Comparison of ENCODE assay signal across 11 cellular contexts in genomic region chr2:181682795-181683517, GRCh38. TPM values are rescaled to one million over a fixed set of nuclear protein-coding genes. Genes with fewer than 3 reads are reported as not detected.
A peak's percentile ranks its signal among the peaks of the same experiment; 100 is the strongest.
DNase-seq lines count a peak whose midpoint lies in the region; ATAC-seq and TF ChIP-seq lines count a peak whose summit lies in the region.
"Had no signal": no experiment of that assay in that cellular context is flagged by ENCODE, and none has a peak within 500 bp of the region (broad histone marks: within the 10 kb centered on the region; RNA-seq: fewer than 3 reads in every experiment).

No MANE protein-coding gene starts in this region.

- no peaks in the 10 kb centered on the region for H4K20me1 ChIP-seq in H9 (ENCODE audit: control insufficient read depth, insufficient read depth, insufficient read length)

- no CpG with 5 or more reads among the region's 42 CpGs for WGBS in H9 (ENCODE audit: extremely low coverage, insufficient read length, low lambda C conversion rate)
- WGBS in mesodermal cell (ENCODE audit: insufficient coverage in 2 of 2), 2 experiments = 1 to 4% methylated on average over 27 to 35 of the region's 42 CpGs

- no peak overlapping the region for H3K56ac ChIP-seq in H9 (ENCODE audit: insufficient read length, low read depth, low read length)

- no peak overlapping the region for H3K23ac ChIP-seq in H9 (ENCODE audit: insufficient read length, low read depth, low read length)

- H3K79me2 ChIP-seq in ACC112 (ENCODE audit: control insufficient read depth, insufficient read depth, low read length, unreplicated experiment) (no peaks in the 10 kb centered on the region), H9 (ENCODE audit: insufficient read depth, low read length) (no peaks in the 10 kb centered on the region)

- no peak overlapping the region for H3K18ac ChIP-seq in H9 (ENCODE audit: insufficient read length, low read depth, low read length)

- no peak overlapping the region for H3K27ac Mint-ChIP-seq in H9

- no peak for TF ChIP-seq CTCF in H9 (conservative IDR thresholded peaks at IDR 0.05)

- H4K5ac ChIP-seq in H9 (ENCODE audit: insufficient read length, low read depth, low read length) = no peak overlapping the region

- H2AK5ac ChIP-seq in H9 (ENCODE audit: insufficient read length, low read length) = no peak overlapping the region

- DNase-seq in H9 = peak; percentile 30
- DNase-seq in adipocyte (ENCODE audit: low read depth) = no peak
- no peak for DNase-seq in NCI-H1048 (lab: John Stamatoyannopoulos, UW)
- DNase-seq in ACHN = no peak
- DNase-seq in HPDE6-E6E7 (ENCODE audit: extremely low spot score) = no peak
- DNase-seq: activated CD4-positive, alpha-beta T cell treated with anti-CD3 and anti-CD28 coated beads, Interleukin-2, amount 50 U/mL, for 4 hours; DMS79 treated with DMSO at 0.1 percent for 48 hours had no signal

- peaks cover 100% of the 10 kb centered on the region for H3K27me3 Mint-ChIP-seq in H9 (ENCODE audit: low read depth)

- no peak overlapping the region for H3K4ac ChIP-seq in H9 (ENCODE audit: low read depth, low read length)

- H3K9me3 ChIP-seq in H9 (ENCODE audit: control insufficient read depth, low read depth, low read length) = no peaks in the 10 kb centered on the region
- H3K9me3 ChIP-seq in adipocyte (ENCODE audit: control insufficient read depth, low read length) = peaks cover 9% of the 10 kb centered on the region
- H3K9me3 ChIP-seq in mesodermal cell (ENCODE audit: control insufficient read depth, low read length) = no peaks in the 10 kb centered on the region

- ATAC-seq in HG02885 (IDR thresholded peaks at IDR 0.05; ENCODE audit: poor library complexity, unreplicated experiment) = no peak

- H3T11ph ChIP-seq in H9 (ENCODE audit: low read length) = no peak overlapping the region

- H4K91ac ChIP-seq in H9 (ENCODE audit: insufficient read length, low read depth, low read length) = no peak overlapping the region

- H3K9ac ChIP-seq in H9 (ENCODE audit: extremely low read depth, insufficient read length, low read length) (no peak overlapping the region), adipocyte (ENCODE audit: low read length) (no peak overlapping the region)

- H4K8ac ChIP-seq in H9 (replicated peaks; ENCODE audit: insufficient read length, low read depth, low read length) = no peak overlapping the region

- H2BK20ac ChIP-seq in H9 (ENCODE audit: low read depth, low read length, poor library complexity, severe bottlenecking) = no peak overlapping the region

- H3K27me3 ChIP-seq in ACC112 (ENCODE audit: insufficient read depth, low read length) (peaks cover 99% of the 10 kb centered on the region), H9 (ENCODE audit: insufficient read depth, low read length) (peaks cover 71% of the 10 kb centered on the region), adipocyte (replicated peaks; ENCODE audit: control insufficient read depth, insufficient read depth, low read length) (peaks cover 79% of the 10 kb centered on the region)

- H2AFZ ChIP-seq in ACC112 (ENCODE audit: low read length, unreplicated experiment) = no peak overlapping the region
- no peak overlapping the region for H2AFZ ChIP-seq in H9 (ENCODE audit: low read length)

- H3K36me3 ChIP-seq in ACC112 (ENCODE audit: insufficient read depth, low read length) (no peaks in the 10 kb centered on the region), adipocyte (ENCODE audit: control insufficient read depth, insufficient read depth, low read length, severe bottlenecking) (no peaks in the 10 kb centered on the region), mesodermal cell (ENCODE audit: control insufficient read depth, insufficient read depth, low read length) (no peaks in the 10 kb centered on the region)

- peaks cover 3% of the 10 kb centered on the region for H3K4me1 ChIP-seq in ACC112 (ENCODE audit: control insufficient read depth, insufficient read depth, low read length, unreplicated experiment)
- peaks cover 4% of the 10 kb centered on the region; the same call in 1 of the 2 replicates for H3K4me1 ChIP-seq in H9 (ENCODE audit: insufficient read depth, low read length)
- peaks cover 4% of the 10 kb centered on the region for H3K4me1 ChIP-seq in adipocyte (ENCODE audit: control insufficient read depth, insufficient read depth, low read length)
- peaks cover 13% of the 10 kb centered on the region for H3K4me1 ChIP-seq in mesodermal cell (ENCODE audit: control insufficient read depth, insufficient read depth, low read length, poor library complexity, severe bottlenecking)

- no peaks in the 10 kb centered on the region for H3K79me1 ChIP-seq in H9 (ENCODE audit: insufficient read depth, low read depth, low read length, poor library complexity, severe bottlenecking)

- H3K9me3 Mint-ChIP-seq in H9 = peaks cover 2 to 4% of the 10 kb centered on the region in 2 experiments; a peak in 3 of 5 replicates

- in situ Hi-C loops in ACHN (cut with HindIII; ENCODE audit: low pct_ligation_motif_present, low pct_unique_long_range_greater_than_20kb, low sequenced_read_pairs) = no loop called here

- peak overlapping the region; percentile 64 for H3K4me2 ChIP-seq in H9 (ENCODE audit: insufficient read depth, insufficient read length, low read length)

- peak overlapping the region; percentile 42; the same call in 1 of the 2 replicates for H3K4me3 ChIP-seq in ACC112 (ENCODE audit: low read depth, low read length)
- peak overlapping the region; percentile 21 for H3K4me3 ChIP-seq in adipocyte (ENCODE audit: low read length)
- peak overlapping the region; percentile 14 for H3K4me3 ChIP-seq in mesodermal cell (ENCODE audit: extremely low read depth, insufficient read depth, low read length, poor library complexity, severe bottlenecking)

- no peak overlapping the region for H2BK5ac ChIP-seq in H9 (ENCODE audit: insufficient read length, low read length)

- no peak overlapping the region for H2BK12ac ChIP-seq in H9 (ENCODE audit: insufficient read length, low read depth, low read length)

- H3K14ac ChIP-seq in H9 (ENCODE audit: insufficient read depth, low read length) = no peak overlapping the region

- H3K4me1 Mint-ChIP-seq in H9 = peaks cover 31 to 60% of the 10 kb centered on the region in 2 experiments

- peaks cover 20% of the 10 kb centered on the region for H3K23me2 ChIP-seq in H9 (ENCODE audit: insufficient read length, low read depth, low read length, poor library complexity, severe bottlenecking)

- H2BK120ac ChIP-seq in H9 (ENCODE audit: low read depth, low read length, poor library complexity, severe bottlenecking) = no peak overlapping the region

- no peak overlapping the region for H2BK15ac ChIP-seq in H9 (ENCODE audit: low read depth, low read length)

- H3K27ac ChIP-seq in ACC112 (ENCODE audit: low read depth, low read length) = no peak overlapping the region
- no peak overlapping the region for H3K27ac ChIP-seq in H9 (ENCODE audit: insufficient read length, low read depth, low read length)
- no peak overlapping the region for H3K27ac ChIP-seq in mesodermal cell (ENCODE audit: low read depth, low read length, severe bottlenecking)

- H3K36me3 Mint-ChIP-seq in H9 (ENCODE audit: insufficient read depth in 1 of 3, low read depth in 3 of 3) = no peaks in the 10 kb centered on the region; a peak in 1 of 7 replicates

- H3K4me3 Mint-ChIP-seq in H9 = peak overlapping the region; percentile 50 to 85

RNA-seq across cellular contexts. Expression of gene NEUROD1, which starts 2.6 kb away (rescaled TPM):
- not detected in 2 replicates for total RNA-seq in H9 (2021)
- 0.11 TPM for polyA plus RNA-seq in mesodermal cell (2013, experiment 1 of 2)
- not detected for polyA plus RNA-seq in mesodermal cell (2013, experiment 2 of 2)
- total RNA-seq: liver had no signal
- polyA plus RNA-seq: liver had no signal

RNA-seq across cellular contexts. Expression of gene CERKL, which starts 26.1 kb away (rescaled TPM):
- total RNA-seq in H9 (2021) = 0.22 TPM in 1 of 2 replicates, not detected in the other
- not detected for polyA plus RNA-seq in mesodermal cell (2013, experiment 1 of 2)
- polyA plus RNA-seq in mesodermal cell (2013, experiment 2 of 2) = not detected
